Comparison of ENCODE assay signal across 34 cellular contexts in the genomic region with DNA sequence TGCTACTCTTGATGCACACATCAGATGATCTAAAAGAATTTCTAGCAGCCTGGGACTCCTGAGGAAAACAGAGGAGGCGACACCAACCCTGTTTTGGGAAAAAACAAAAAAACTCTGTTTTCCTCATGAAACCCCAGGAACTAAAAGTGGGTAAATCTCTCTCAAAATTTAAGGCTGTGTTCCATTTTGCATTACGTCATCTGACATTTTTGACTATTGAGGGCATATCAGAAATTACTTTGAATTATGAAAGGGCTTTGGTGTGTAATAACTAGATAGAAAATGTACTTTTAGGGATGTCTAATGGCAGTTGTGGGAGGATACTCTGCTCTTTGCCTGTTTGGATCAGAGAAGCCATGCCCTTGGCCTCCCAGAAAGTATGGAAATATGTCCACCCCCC.
"Had no signal": no experiment of that assay in that cellular context is flagged by ENCODE, and none has a peak within 500 bp of the region (broad histone marks: within the 10 kb centered on the region; RNA-seq: fewer than 3 reads in every experiment).

No MANE protein-coding gene starts in this region.

- H3K27me3 ChIP-seq: adrenal gland, body of pancreas, cardiac muscle cell had no signal

- DNase-seq: activated B cell treated with CpG ODN at 0.5 μM for 24 hours; activated CD4-positive, alpha-beta memory T cell treated with anti-CD3 and anti-CD28 coated beads for 36 hours; activated CD4-positive, alpha-beta T cell treated with anti-CD3 and anti-CD28 coated beads for 4 hours; activated CD4-positive, alpha-beta T cell treated with anti-CD3 and anti-CD28 coated beads, Interleukin-2, amount 10 ng/mL, durations not matched to agents 24 days and 14 days; activated CD4-positive, alpha-beta T cell treated with anti-CD3 and anti-CD28 coated beads, Interleukin-2, amount 50 U/mL, for 1 hour; activated CD4-positive, alpha-beta T cell treated with anti-CD3 and anti-CD28 coated beads, Interleukin-2, amount 50 U/mL, for 4 hours; activated CD4-positive, CD25-positive, alpha-beta regulatory T cell treated with anti-CD3 and anti-CD28 coated beads, Interleukin-2, amount 50 U/mL, for 72 hours; activated CD8-positive, alpha-beta memory T cell treated with anti-CD3 and anti-CD28 coated beads, Interleukin-2, amount 50 U/mL, for 4 hours; activated CD8-positive, alpha-beta T cell treated with anti-CD3 and anti-CD28 coated beads for 36 hours; activated effector memory CD4-positive, alpha-beta T cell treated with anti-CD3 and anti-CD28 coated beads, Interleukin-2, amount 50 U/mL, for 16 hours; activated gamma-delta T cell treated with Interleukin-2 at 50 U/mL for 16 hours; activated naive CD4-positive, alpha-beta T cell; activated naive CD4-positive, alpha-beta T cell treated with anti-CD3 and anti-CD28 coated beads for 36 hours; activated naive CD4-positive, alpha-beta T cell treated with anti-CD3 and anti-CD28 coated beads, Interleukin-2, amount 50 U/mL, for 16 hours; activated naive CD8-positive, alpha-beta T cell treated with anti-CD3 and anti-CD28 coated beads for 36 hours; activated T-cell treated with anti-CD3 and anti-CD28 coated beads for 4 hours; activated T-cell treated with anti-CD3 and anti-CD28 coated beads, Interleukin-2, amount 50 U/mL, for 1 hour; activated T-cell treated with anti-CD3 and anti-CD28 coated beads, Interleukin-2, amount 50 U/mL, for 4 hours; activated T-cell treated with anti-CD3 and anti-CD28 coated beads, Interleukin-2, amount 50 U/mL, for 72 hours; adrenal gland; amniotic stem cell; aorta; body of pancreas; caudate nucleus; cerebellar nuclear complex; T-helper 2 cell; T-helper 9 cell had no signal

- H3K9me3 ChIP-seq: adrenal gland, body of pancreas had no signal

- H3K27ac ChIP-seq: adrenal gland, body of pancreas, cardiac muscle cell, VCaP had no signal

- FAIRE-seq: astrocyte, bronchial epithelial cell, TTC549 had no signal

- H3K4me1 ChIP-seq: adrenal gland, body of pancreas had no signal

- ATAC-seq: activated CD8-positive, alpha-beta T cell treated with anti-CD3 and anti-CD28 coated beads for 36 hours; activated naive CD4-positive, alpha-beta T cell treated with anti-CD3 and anti-CD28 coated beads, Interleukin-2, amount 50 U/mL, for 72 hours; activated T-cell treated with anti-CD3 and anti-CD28 coated beads, Interleukin-2, amount 50 U/mL, for 4 hours; activated T-cell treated with anti-CD3 and anti-CD28 coated beads, Interleukin-2, amount 50 U/mL, for 72 hours; activated T-helper 17 cell treated with anti-CD3 and anti-CD28 coated beads, Interleukin-2, amount 50 U/mL, for 72 hours; body of pancreas had no signal

- H3K36me3 ChIP-seq: adrenal gland, cardiac muscle cell had no signal

- H3K4me3 ChIP-seq: adrenal gland, body of pancreas, cardiac muscle cell had no signal
